ENCODE assay signal across 18 cellular contexts in genomic region chr18:13241083-13241892, GRCh38. TPM values are rescaled to one million over a fixed set of nuclear protein-coding genes. Genes with fewer than 3 reads are reported as not detected.
A peak's percentile ranks its signal among the peaks of the same experiment; 100 is the strongest.
DNase-seq lines count a peak whose midpoint lies in the region; ATAC-seq, FAIRE-seq and TF ChIP-seq lines count a peak whose summit lies in the region.
"Had no signal": no experiment of that assay in that cellular context is flagged by ENCODE, and none has a peak within 500 bp of the region (broad histone marks: within the 10 kb centered on the region; RNA-seq: fewer than 3 reads in every experiment).

No MANE protein-coding gene starts in this region.

- 0 out of 2 replicates have a peak overlapping the region, but pooled peaks have one; percentile 0 for H2AFZ ChIP-seq in H1 (ENCODE audit: low read length)
- no peak overlapping the region for H2AFZ ChIP-seq in trophoblast cell (ENCODE audit: insufficient read depth, low read length, poor library complexity)

- H2BK20ac ChIP-seq in H1 (ENCODE audit: low read length): no peak overlapping the region

- DNase-seq in cardiac septum (ENCODE audit: low spot score) (peak; percentile 57), heart right ventricle (no peak), H1 (ENCODE audit: low read depth in 1 of 2, low spot score in 2 of 2) (no peak), trophoblast cell (no peak), urothelium cell line (ENCODE audit: low spot score) (no peak), foreskin melanocyte (no peak)
- DNase-seq: ACHN, COR-L47, DMS153, KBM-7, MV-4-11, NCI-H1417, NCI-H187 treated with DMSO at 0.1 percent for 48 hours, NCI-H446 treated with DMSO at 0.1 percent for 48 hours, NCI-H748 treated with DMSO at 0.1 percent for 48 hours had no signal

- TF ChIP-seq EP300 in H1 (IDR thresholded peaks at IDR 0.05; ENCODE audit: borderline replicate concordance in 1 of 2, low read depth in 2 of 2, low read length in 2 of 2): no peak

- H3K79me2 ChIP-seq in H1 (ENCODE audit: control insufficient read depth in 1 of 2, insufficient read depth in 2 of 2, low read length in 2 of 2): no peaks in the 10 kb centered on the region
- H3K79me2 ChIP-seq in trophoblast cell (ENCODE audit: control insufficient read depth, insufficient read depth, low read length, poor library complexity): no peaks in the 10 kb centered on the region

- no peak overlapping the region for H4K5ac ChIP-seq in H1 (ENCODE audit: insufficient read length, low read depth, low read length)

- CTCF ChIA-PET in H1 (lab: Charles Lee; ENCODE audit: partially characterized antibody): no interaction called here

- H3K79me1 ChIP-seq in H1 (ENCODE audit: low read depth, low read length) (no peaks in the 10 kb centered on the region), trophoblast cell (ENCODE audit: low read length) (no peaks in the 10 kb centered on the region)

- no peak for ATAC-seq in heart right ventricle
- ATAC-seq in GM21786 (IDR thresholded peaks at IDR 0.05; ENCODE audit: unreplicated experiment): no peak

- H4K8ac ChIP-seq in H1 (ENCODE audit: extremely low read depth, insufficient read depth, low read length) (no peak overlapping the region; the same call in 1 of the 2 replicates), trophoblast cell (ENCODE audit: low read depth, low read length) (no peak overlapping the region)

- H3K9me3 ChIP-seq in heart right ventricle (no peaks in the 10 kb centered on the region), H1 (ENCODE audit: insufficient read depth in 2 of 2, low read depth in 1 of 2, low read length in 1 of 2) (no peaks in the 10 kb centered on the region), trophoblast cell (ENCODE audit: insufficient read depth, low read depth, low read length) (peaks cover 4% of the 10 kb centered on the region)

- H3K4me2 ChIP-seq in H1 (ENCODE audit: insufficient read depth in 1 of 2, low read depth in 2 of 2, low read length in 2 of 2) (no peak overlapping the region), trophoblast cell (ENCODE audit: low read length) (no peak overlapping the region)

- H3K9ac ChIP-seq in H1 (replicated peaks in 1 of 4; ENCODE audit: extremely low read depth in 1 of 4, low read depth in 3 of 4, low read length in 3 of 4): no peak overlapping the region
- no peak overlapping the region for H3K9ac ChIP-seq in trophoblast cell (ENCODE audit: low read length)

- TF ChIP-seq POLR2A in H1 (IDR thresholded peaks at IDR 0.05; ENCODE audit: control extremely low read depth in 1 of 2, low read depth in 2 of 2, low read length in 2 of 2): no peak

- H3K27me3 ChIP-seq in heart right ventricle: no peaks in the 10 kb centered on the region
- H3K27me3 ChIP-seq in H1 (replicated peaks in 1 of 4; ENCODE audit: control insufficient read depth in 3 of 4, extremely low read depth in 1 of 4, insufficient read depth in 3 of 4, low read length in 3 of 4): no peaks in the 10 kb centered on the region
- H3K27me3 ChIP-seq in trophoblast cell (ENCODE audit: insufficient read depth, low read length): no peaks in the 10 kb centered on the region

- H3K36me3 ChIP-seq in heart right ventricle: peaks cover 0 to 13% (median 0%) of the 10 kb centered on the region in 9 donors
- H3K36me3 ChIP-seq in H1 (ENCODE audit: control insufficient read depth in 2 of 4, insufficient read depth in 4 of 4, low read length in 3 of 4): no peaks in the 10 kb centered on the region
- H3K36me3 ChIP-seq in trophoblast cell (ENCODE audit: control insufficient read depth in 1 of 2, insufficient read depth in 2 of 2, low read length in 2 of 2): peaks cover 0 to 3% of the 10 kb centered on the region in 2 experiments

- H4K91ac ChIP-seq in H1 (replicated peaks; ENCODE audit: insufficient read length, low read length) (no peak overlapping the region), trophoblast cell (ENCODE audit: low read depth, low read length) (no peak overlapping the region)

- no peak for TF ChIP-seq RAD21 in H1 (IDR thresholded peaks at IDR 0.05 in 1 of 2, conservative IDR thresholded peaks at IDR 0.05 in 1 of 2; ENCODE audit: low read depth in 2 of 2, low read length in 2 of 2)

- FAIRE-seq in H1 (lab: Jason Lieb, UNC): no peak
- FAIRE-seq in urothelium cell line (lab: Jason Lieb, UNC): peak; percentile 92
- FAIRE-seq: H54 had no signal

- POLR2A ChIA-PET in H1 (lab: Charles Lee; ENCODE audit: partially characterized antibody): interaction anchor here (0.6 kb wide), 1 partner anchor 16 kb away, joined by 3 read pairs; no protein-coding TSS in a partner anchor

- H2BK12ac ChIP-seq in H1 (ENCODE audit: low read depth, low read length): no peak overlapping the region
- H2BK12ac ChIP-seq in trophoblast cell (ENCODE audit: low read length): no peak overlapping the region

- H4K12ac ChIP-seq in trophoblast cell (ENCODE audit: low read depth, low read length): no peak overlapping the region

- H3K56ac ChIP-seq in H1 (replicated peaks; ENCODE audit: insufficient read length, low read depth, low read length): no peak overlapping the region

- H3K4ac ChIP-seq in H1 (replicated peaks; ENCODE audit: insufficient read length, low read depth, low read length) (no peak overlapping the region), trophoblast cell (ENCODE audit: low read depth, low read length) (no peak overlapping the region)

- H3K14ac ChIP-seq in H1 (ENCODE audit: insufficient read length) (no peak overlapping the region), trophoblast cell (ENCODE audit: low read length) (no peak overlapping the region)

- no peak overlapping the region for H2BK120ac ChIP-seq in H1 (replicated peaks; ENCODE audit: low read depth, low read length)
- no peak overlapping the region for H2BK120ac ChIP-seq in trophoblast cell (ENCODE audit: insufficient read depth, low read length, poor library complexity)

- TF ChIP-seq CTCF in heart right ventricle (IDR thresholded peaks at IDR 0.05) (no peak), H1 (IDR thresholded peaks at IDR 0.05; ENCODE audit: control extremely low read depth in 1 of 3, insufficient read depth in 1 of 3, low read depth in 1 of 3, low read length in 3 of 3) (no peak)

- no peak overlapping the region for H3K18ac ChIP-seq in H1 (ENCODE audit: extremely low read depth, low read length)
- H3K18ac ChIP-seq in trophoblast cell (ENCODE audit: low read length): peak overlapping the region; percentile 21

- intact Hi-C loops in cardiac septum (cut with DNase I) (no loop called here), heart right ventricle (cut with DNase I) (no loop called here)

- peaks cover 12% of the 10 kb centered on the region; the same call in 1 of the 2 replicates for H3K23me2 ChIP-seq in H1 (ENCODE audit: low read depth, low read length)

- H2BK5ac ChIP-seq in H1 (ENCODE audit: low read depth, low read length): no peak overlapping the region
- no peak overlapping the region for H2BK5ac ChIP-seq in trophoblast cell (ENCODE audit: low read depth, low read length, poor library complexity)

- no peak overlapping the region for H3K27ac ChIP-seq in heart right ventricle
- H3K27ac ChIP-seq in H1 (ENCODE audit: low read depth, low read length): no peak overlapping the region
- H3K27ac ChIP-seq in trophoblast cell (ENCODE audit: low read depth, low read length): no peak overlapping the region
- H3K27ac ChIP-seq: RWPE1 had no signal

- H3K23ac ChIP-seq in H1 (ENCODE audit: insufficient read length) (no peak overlapping the region), trophoblast cell (ENCODE audit: low read length) (no peak overlapping the region)

- H3K4me1 ChIP-seq in heart right ventricle (peaks cover 0 to 31% (median 13%) of the 10 kb centered on the region in 9 donors), H1 (replicated peaks in 1 of 4; ENCODE audit: control insufficient read depth in 3 of 4, insufficient read depth in 4 of 4, low read length in 3 of 4) (peaks cover 0 to 8% (median 0%) of the 10 kb centered on the region in 4 experiments; a peak in 2 of 7 replicates), trophoblast cell (ENCODE audit: control insufficient read depth in 1 of 2, insufficient read depth in 2 of 2, low read length in 2 of 2) (peaks cover 4 to 6% of the 10 kb centered on the region in 2 experiments)

- no peaks in the 10 kb centered on the region for H4K20me1 ChIP-seq in H1 (replicated peaks in 1 of 2; ENCODE audit: control insufficient read depth in 1 of 2, insufficient read depth in 2 of 2, low read length in 2 of 2)

- WGBS in heart right ventricle, 2 donors: 94% methylated on average over 31 of the region's 31 CpGs
- WGBS in H1 (ENCODE audit: extremely low coverage in 1 of 2, insufficient coverage in 1 of 2, insufficient read length in 1 of 2, insufficient replicate concordance in 2 of 2, low coverage in 1 of 2, low lambda C conversion rate in 2 of 2, missing lambda C conversion rate in 1 of 2), 2 experiments: 90% methylated on average over 31 of the region's 31 CpGs; no CpG with 5 or more reads in 1 of the 2 experiments
- no CpG with 5 or more reads among the region's 31 CpGs for WGBS in trophoblast cell (ENCODE audit: extremely low coverage, insufficient coverage, insufficient read length)

- no peak overlapping the region for H2BK15ac ChIP-seq in H1 (ENCODE audit: low read length)

- no peak overlapping the region for H3K4me3 ChIP-seq in heart right ventricle
- no peak overlapping the region for H3K4me3 ChIP-seq in H1 (ENCODE audit: extremely low read depth in 1 of 4, insufficient read depth in 2 of 4, low read depth in 3 of 4, low read length in 4 of 4)
- no peak overlapping the region for H3K4me3 ChIP-seq in trophoblast cell (ENCODE audit: low read depth, low read length)

- H2AK5ac ChIP-seq in H1 (ENCODE audit: low read depth, low read length): no peak overlapping the region
- no peak overlapping the region for H2AK5ac ChIP-seq in trophoblast cell (ENCODE audit: low read length)

TF ChIP-seq in H1, 55 proteins besides CTCF, POLR2A, EP300 and RAD21 (continues in another document):
- TF ChIP-seq SP1 (IDR thresholded peaks at IDR 0.05; ENCODE audit: low read depth, low read length): no peak
- no peak for TF ChIP-seq KDM4A (IDR thresholded peaks at IDR 0.05; ENCODE audit: low read depth, low read length, severe bottlenecking)
- no peak for TF ChIP-seq CBX8 (IDR thresholded peaks at IDR 0.05; ENCODE audit: borderline replicate concordance, low read depth, low read length)

RNA-seq across cellular contexts. Expression of gene LDLRAD4, which starts 22.7 kb away (rescaled TPM):
- total RNA-seq in cardiac septum: 23.3 TPM
- total RNA-seq in heart right ventricle: 10 to 100 TPM; 26.3 to 74.6 (median 35.4) TPM
- polyA plus RNA-seq in heart right ventricle: 10 to 100 TPM in 1 of 2 donors, 1 to 10 TPM in 1; 5.4 to 12.1 TPM
- total RNA-seq in H1 (2021; fragmentation: NEBNext Ultra II Directional; extraction: Animal tissue kit (Norgen Biotek cat#: 25700)): 1.2 and 1.4 TPM in 2 replicates
- 0.77 and 1.1 TPM in 2 replicates for polyA plus RNA-seq in H1 (2011; rRNA removed)
- polyA plus RNA-seq in H1 (2011; cell fraction: cytosol; rRNA removed): 0.88 TPM
- 1.6 TPM for polyA plus RNA-seq in H1 (2011; cell fraction: nucleus; rRNA removed)
- 0.51 to 0.81 TPM (median 0.66 TPM) in 4 replicates for polyA plus RNA-seq in H1 (2012, experiment 1 of 2)
- polyA plus RNA-seq in H1 (2012, experiment 2 of 2): 0.22 TPM
- polyA plus RNA-seq in H1 (2013, experiment 1 of 2): 0.57 TPM
- 0.46 TPM for polyA plus RNA-seq in H1 (2013, experiment 2 of 2)
- 0.68 and 1.8 TPM in 2 replicates for polyA minus RNA-seq in H1 (2011; rRNA and poly(A)+ RNA removed)
- 1.0 TPM for polyA minus RNA-seq in H1 (2011; cell fraction: cytosol; rRNA and poly(A)+ RNA removed)
- polyA minus RNA-seq in H1 (2011; cell fraction: nucleus; rRNA and poly(A)+ RNA removed): 4.1 TPM
- 6.9 and 7.5 TPM in 2 replicates for polyA plus RNA-seq in trophoblast cell (2013)
